31 cellular contexts compared by ENCODE assay signal in genomic region chr2:200421270-200421669, GRCh38.
"Had no signal": no experiment of that assay in that cellular context is flagged by ENCODE, and none has a peak within 500 bp of the region (broad histone marks: within the 10 kb centered on the region; RNA-seq: fewer than 3 reads in every experiment).

No MANE protein-coding gene starts in this region.

- H3K4me3 Mint-ChIP-seq: activated B cell treated with CpG ODN at 0.5 μM for 24 hours; activated CD8-positive, alpha-beta T cell treated with anti-CD3 and anti-CD28 coated beads for 36 hours; activated naive CD4-positive, alpha-beta T cell treated with anti-CD3 and anti-CD28 coated beads, Interleukin-2, amount 50 U/mL, for 24 hours; activated naive CD8-positive, alpha-beta T cell treated with anti-CD3 and anti-CD28 coated beads, Interleukin-2, amount 10 ng/mL, durations not matched to agents 7 days and 5 days; activated T-cell treated with anti-CD3 and anti-CD28 coated beads, Interleukin-2, amount 50 U/mL, for 72 hours; T-helper 1 cell treated with Interleukin-12 subunit alpha and Interleukin-12 subunit beta and Interleukin-4 antibody, amounts not matched to agents 30 μg/mL and 1 μg/mL, for 36 hours; T-helper 2 cell treated with Interferon-gamma antibody and Interleukin-4, amounts not matched to agents 5 μg/mL and 100 μg/mL, for 36 hours had no signal

- H3K36me3 ChIP-seq: breast epithelium had no signal

- H3K27ac ChIP-seq: ascending aorta, body of pancreas, breast epithelium, SJCRH30, SK-N-MC had no signal

- DNase-seq: activated B cell treated with CpG ODN at 0.5 μM for 24 hours; activated CD4-positive, alpha-beta T cell treated with anti-CD3 and anti-CD28 coated beads for 48 hours; activated CD4-positive, alpha-beta T cell treated with anti-CD3 and anti-CD28 coated beads, Interleukin-2, amount 50 U/mL, for 4 hours; activated CD4-positive, CD25-positive, alpha-beta regulatory T cell treated with anti-CD3 and anti-CD28 coated beads, Interleukin-2, amount 50 U/mL, for 72 hours; activated CD8-positive, alpha-beta T cell treated with anti-CD3 and anti-CD28 coated beads for 36 hours; activated gamma-delta T cell; activated naive CD4-positive, alpha-beta T cell treated with Interleukin-2 at 50 U/mL for 16 hours; activated naive CD8-positive, alpha-beta T cell treated with anti-CD3 and anti-CD28 coated beads, Interleukin-2, amount 10 ng/mL, durations not matched to agents 7 days and 5 days; activated T-cell treated with anti-CD3 and anti-CD28 coated beads, Interleukin-2, amount 50 U/mL, for 1 hour; activated T-cell treated with anti-CD3 and anti-CD28 coated beads, Interleukin-2, amount 50 U/mL, for 72 hours; amygdala; body of pancreas; NCI-H1105; NCI-H1417 treated with DMSO at 0.1 percent for 48 hours; NCI-H187 treated with DMSO at 0.1 percent for 48 hours; NCI-H2081 treated with DMSO at 0.1 percent for 48 hours; NCI-H226; NCI-H446 treated with DMSO at 0.1 percent for 48 hours; NCI-H524; NCI-H69; SHP77; SJCRH30 had no signal

- H3K27ac Mint-ChIP-seq: activated B cell treated with CpG ODN at 0.5 μM for 24 hours; activated CD8-positive, alpha-beta T cell treated with anti-CD3 and anti-CD28 coated beads for 36 hours; activated naive CD4-positive, alpha-beta T cell treated with anti-CD3 and anti-CD28 coated beads, Interleukin-2, amount 50 U/mL, for 24 hours; activated naive CD8-positive, alpha-beta T cell treated with anti-CD3 and anti-CD28 coated beads, Interleukin-2, amount 10 ng/mL, durations not matched to agents 7 days and 5 days; activated T-cell treated with anti-CD3 and anti-CD28 coated beads, Interleukin-2, amount 50 U/mL, for 72 hours; activated T-helper 2 cell treated with anti-CD3 and anti-CD28 coated beads, Interferon-gamma antibody, Interleukin-2, Interleukin-4, amounts not matched to agents 10 μg/mL and 5 μg/mL and 100 μg/mL, durations not matched to agents 14 hours and 24 hours and 36 hours; T-helper 1 cell treated with Interleukin-12 subunit alpha and Interleukin-12 subunit beta and Interleukin-4 antibody, amounts not matched to agents 30 μg/mL and 1 μg/mL, for 36 hours; T-helper 2 cell treated with Interferon-gamma antibody and Interleukin-4, amounts not matched to agents 5 μg/mL and 100 μg/mL, for 36 hours had no signal

- H3K4me3 ChIP-seq: ascending aorta, body of pancreas, breast epithelium, K562, SJCRH30, SK-N-MC had no signal

- H3K4me1 ChIP-seq: ascending aorta, body of pancreas, breast epithelium, SJCRH30 had no signal

- H3K9me3 ChIP-seq: ascending aorta, body of pancreas, breast epithelium, SJCRH30 had no signal

- H3K9me3 Mint-ChIP-seq: activated B cell treated with CpG ODN at 0.5 μM for 24 hours; activated CD8-positive, alpha-beta T cell treated with anti-CD3 and anti-CD28 coated beads for 36 hours; activated naive CD4-positive, alpha-beta T cell treated with anti-CD3 and anti-CD28 coated beads, Interleukin-2, amount 50 U/mL, for 24 hours; activated naive CD8-positive, alpha-beta T cell treated with anti-CD3 and anti-CD28 coated beads, Interleukin-2, amount 10 ng/mL, durations not matched to agents 7 days and 5 days; activated T-cell treated with anti-CD3 and anti-CD28 coated beads, Interleukin-2, amount 50 U/mL, for 72 hours; activated T-helper 2 cell treated with anti-CD3 and anti-CD28 coated beads, Interferon-gamma antibody, Interleukin-2, Interleukin-4, amounts not matched to agents 10 μg/mL and 5 μg/mL and 100 μg/mL, durations not matched to agents 14 hours and 24 hours and 36 hours; T-helper 1 cell treated with Interleukin-12 subunit alpha and Interleukin-12 subunit beta and Interleukin-4 antibody, amounts not matched to agents 30 μg/mL and 1 μg/mL, for 36 hours; T-helper 2 cell treated with Interferon-gamma antibody and Interleukin-4, amounts not matched to agents 5 μg/mL and 100 μg/mL, for 36 hours had no signal

- H3K27me3 ChIP-seq: ascending aorta, body of pancreas, breast epithelium, SJCRH30 had no signal

- H3K27me3 Mint-ChIP-seq: activated B cell treated with CpG ODN at 0.5 μM for 24 hours; activated CD8-positive, alpha-beta T cell treated with anti-CD3 and anti-CD28 coated beads for 36 hours; activated naive CD4-positive, alpha-beta T cell treated with anti-CD3 and anti-CD28 coated beads, Interleukin-2, amount 50 U/mL, for 24 hours; activated naive CD8-positive, alpha-beta T cell treated with anti-CD3 and anti-CD28 coated beads, Interleukin-2, amount 10 ng/mL, durations not matched to agents 7 days and 5 days had no signal

- ATAC-seq: activated CD8-positive, alpha-beta T cell treated with anti-CD3 and anti-CD28 coated beads for 36 hours; body of pancreas; K562 had no signal

- H3K4me1 Mint-ChIP-seq: activated B cell treated with CpG ODN at 0.5 μM for 24 hours; activated naive CD4-positive, alpha-beta T cell treated with anti-CD3 and anti-CD28 coated beads, Interleukin-2, amount 50 U/mL, for 24 hours had no signal

- FAIRE-seq: K562, TTC549 had no signal
